In genomic region chr2:189570565-189570964, GRCh38 we compare ENCODE assay signal across 1 cellular context.
TF ChIP-seq lines count a peak whose summit lies in the region.

No MANE protein-coding gene starts in this region.

TF ChIP-seq in HepG2, 621 proteins besides CTCF, POLR2A, EP300 and RAD21 (continued from another document and continues in another):
- TF ChIP-seq ZNF362 (CRISPR knock-in tag; IDR thresholded peaks at IDR 0.05; ENCODE audit: borderline replicate concordance), result peak; percentile 50; the same call in 1 of the 2 replicates
- no peak for TF ChIP-seq ZNF780A (CRISPR knock-in tag; IDR thresholded peaks at IDR 0.05)
- TF ChIP-seq ZNF629 (CRISPR knock-in tag; conservative IDR thresholded peaks at IDR 0.05), result 0 out of 2 replicates have a peak, but pooled peaks have one; percentile 7
- 0 out of 2 replicates have a peak, but pooled peaks have one; percentile 37 for TF ChIP-seq ZNF331 (CRISPR knock-in tag; IDR thresholded peaks at IDR 0.05)
- no peak for TF ChIP-seq ZBTB7A (CRISPR knock-in tag; IDR thresholded peaks at IDR 0.05)
- no peak for TF ChIP-seq MXI1 (IDR thresholded peaks at IDR 0.05; ENCODE audit: borderline replicate concordance, low read depth, low read length)
- no peak for TF ChIP-seq RFXANK (CRISPR knock-in tag; IDR thresholded peaks at IDR 0.05)
- TF ChIP-seq ZNF644 (CRISPR knock-in tag; IDR thresholded peaks at IDR 0.05; ENCODE audit: low read depth), result peak; percentile 81
- TF ChIP-seq MXD1 (CRISPR knock-in tag; IDR thresholded peaks at IDR 0.05), result no peak
- no peak for TF ChIP-seq POLR2AphosphoS2 (IDR thresholded peaks at IDR 0.05; ENCODE audit: low read depth, low read length)
- no peak for TF ChIP-seq ZNF367 (CRISPR knock-in tag; IDR thresholded peaks at IDR 0.05; ENCODE audit: borderline replicate concordance)
- TF ChIP-seq FOXP4 (CRISPR knock-in tag; IDR thresholded peaks at IDR 0.05), result 0 out of 2 replicates have a peak, but pooled peaks have one; percentile 49
- TF ChIP-seq AHDC1 (CRISPR knock-in tag; IDR thresholded peaks at IDR 0.05; ENCODE audit: borderline replicate concordance), result no peak
- no peak for TF ChIP-seq ZBTB40 (IDR thresholded peaks at IDR 0.05)
- no peak for TF ChIP-seq ZBTB40 (CRISPR knock-in tag; IDR thresholded peaks at IDR 0.05)
- TF ChIP-seq ZNF558 (CRISPR knock-in tag; IDR thresholded peaks at IDR 0.05; ENCODE audit: borderline replicate concordance), result no peak
- no peak for TF ChIP-seq LCORL (IDR thresholded peaks at IDR 0.05)
- TF ChIP-seq LCORL (CRISPR knock-in tag; IDR thresholded peaks at IDR 0.05), result no peak
- TF ChIP-seq THAP11 (CRISPR knock-in tag; IDR thresholded peaks at IDR 0.05), result no peak
- no peak for TF ChIP-seq ZNF609 (CRISPR knock-in tag; IDR thresholded peaks at IDR 0.05; ENCODE audit: borderline replicate concordance)
- TF ChIP-seq NFAT5 (CRISPR knock-in tag; IDR thresholded peaks at IDR 0.05), result no peak
